Comparison of ENCODE assay signal across 1 cellular context in genomic region chr6:41318648-41319565, GRCh38.
A peak's percentile ranks its signal among the peaks of the same experiment; 100 is the strongest.
TF ChIP-seq lines count a peak whose summit lies in the region.

No MANE protein-coding gene starts in this region.

TF ChIP-seq in K562, 482 proteins besides CTCF, POLR2A, EP300 and RAD21 (continued from another document and continues in another):
- peak; percentile 87 for TF ChIP-seq DEAF1 (CRISPR knock-in tag; IDR thresholded peaks at IDR 0.05)
- TF ChIP-seq SFPQ (IDR thresholded peaks at IDR 0.05; ENCODE audit: low read depth, low read length), result no peak
- TF ChIP-seq, protein P1, sequence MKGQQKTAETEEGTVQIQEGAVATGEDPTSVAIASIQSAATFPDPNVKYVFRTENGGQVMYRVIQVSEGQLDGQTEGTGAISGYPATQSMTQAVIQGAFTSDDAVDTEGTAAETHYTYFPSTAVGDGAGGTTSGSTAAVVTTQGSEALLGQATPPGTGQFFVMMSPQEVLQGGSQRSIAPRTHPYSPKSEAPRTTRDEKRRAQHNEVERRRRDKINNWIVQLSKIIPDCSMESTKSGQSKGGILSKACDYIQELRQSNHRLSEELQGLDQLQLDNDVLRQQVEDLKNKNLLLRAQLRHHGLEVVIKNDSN (CRISPR knock-in tag; IDR thresholded peaks at IDR 0.05), result 0 out of 2 replicates have a peak, but pooled peaks have one; percentile 14
- peak; percentile 18 for TF ChIP-seq MXD1 (CRISPR knock-in tag; IDR thresholded peaks at IDR 0.05; ENCODE audit: borderline replicate concordance, poor library complexity, severe bottlenecking)
- peak; percentile 34 for TF ChIP-seq HNRNPLL (IDR thresholded peaks at IDR 0.05; ENCODE audit: low read depth, low read length, poor library complexity, severe bottlenecking)
- TF ChIP-seq MAFG (tag; conservative IDR thresholded peaks at IDR 0.05), result peak; percentile 62
- TF ChIP-seq, protein P2, sequence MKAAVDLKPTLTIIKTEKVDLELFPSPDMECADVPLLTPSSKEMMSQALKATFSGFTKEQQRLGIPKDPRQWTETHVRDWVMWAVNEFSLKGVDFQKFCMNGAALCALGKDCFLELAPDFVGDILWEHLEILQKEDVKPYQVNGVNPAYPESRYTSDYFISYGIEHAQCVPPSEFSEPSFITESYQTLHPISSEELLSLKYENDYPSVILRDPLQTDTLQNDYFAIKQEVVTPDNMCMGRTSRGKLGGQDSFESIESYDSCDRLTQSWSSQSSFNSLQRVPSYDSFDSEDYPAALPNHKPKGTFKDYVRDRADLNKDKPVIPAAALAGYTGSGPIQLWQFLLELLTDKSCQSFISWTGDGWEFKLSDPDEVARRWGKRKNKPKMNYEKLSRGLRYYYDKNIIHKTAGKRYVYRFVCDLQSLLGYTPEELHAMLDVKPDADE (conservative IDR thresholded peaks at IDR 0.05; ENCODE audit: control insufficient read depth, low read depth, low read length), result peak; percentile 36; the same call in 1 of the 2 replicates
- TF ChIP-seq ILF3 (IDR thresholded peaks at IDR 0.05; ENCODE audit: borderline replicate concordance), result no peak
- TF ChIP-seq KDM4B (IDR thresholded peaks at IDR 0.05; ENCODE audit: borderline replicate concordance in 2 of 2, low read depth in 1 of 2), result 0 out of 4 replicates have a peak, but pooled peaks of 1 of the 2 experiments have one; percentile 31
- no peak; the same call in 1 of the 2 replicates for TF ChIP-seq MGA (IDR thresholded peaks at IDR 0.05)
- 0 out of 2 replicates have a peak, but pooled peaks have one; percentile 55 for TF ChIP-seq ZNF263 (CRISPR knock-in tag; IDR thresholded peaks at IDR 0.05; ENCODE audit: borderline replicate concordance)
- no peak for TF ChIP-seq HIVEP1 (CRISPR knock-in tag; IDR thresholded peaks at IDR 0.05)
- no peak for TF ChIP-seq GTF2E2 (tag; IDR thresholded peaks at IDR 0.05)
- peak; percentile 85 for TF ChIP-seq XRCC5 (IDR thresholded peaks at IDR 0.05; ENCODE audit: low read depth, low read length)
- TF ChIP-seq PHF8 (IDR thresholded peaks at IDR 0.05; ENCODE audit: borderline replicate concordance, low read length), result peak; percentile 29; the same call in 1 of the 2 replicates
- TF ChIP-seq MCM3 (IDR thresholded peaks at IDR 0.05), result no peak
- TF ChIP-seq, protein P3, sequence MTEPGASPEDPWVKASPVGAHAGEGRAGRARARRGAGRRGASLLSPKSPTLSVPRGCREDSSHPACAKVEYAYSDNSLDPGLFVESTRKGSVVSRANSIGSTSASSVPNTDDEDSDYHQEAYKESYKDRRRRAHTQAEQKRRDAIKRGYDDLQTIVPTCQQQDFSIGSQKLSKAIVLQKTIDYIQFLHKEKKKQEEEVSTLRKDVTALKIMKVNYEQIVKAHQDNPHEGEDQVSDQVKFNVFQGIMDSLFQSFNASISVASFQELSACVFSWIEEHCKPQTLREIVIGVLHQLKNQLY (CRISPR knock-in tag; conservative IDR thresholded peaks at IDR 0.05), result no peak
- peak; percentile 94 for TF ChIP-seq SMC3 (conservative IDR thresholded peaks at IDR 0.05; ENCODE audit: insufficient read depth, low read depth, low read length)
- 0 out of 2 replicates have a peak, but pooled peaks have one; percentile 6 for TF ChIP-seq MTA2 (IDR thresholded peaks at IDR 0.05; ENCODE audit: low read depth)
- peak in 1 of 2 experiments; percentile 20; a peak in 1 of 4 replicates for TF ChIP-seq TRIM24 (IDR thresholded peaks at IDR 0.05)
- TF ChIP-seq RBM34 (IDR thresholded peaks at IDR 0.05; ENCODE audit: borderline replicate concordance, insufficient read depth, low read length), result no peak
- TF ChIP-seq MLLT1 (IDR thresholded peaks at IDR 0.05), result 0 out of 4 replicates have a peak, but pooled peaks of 1 of the 2 experiments have one; percentile 50
- 0 out of 4 replicates have a peak, but pooled peaks have one; percentile 35 to 50 for TF ChIP-seq MNT (conservative IDR thresholded peaks at IDR 0.05)
- 0 out of 2 replicates have a peak, but pooled peaks have one; percentile 33 for TF ChIP-seq ZNF668 (CRISPR knock-in tag; IDR thresholded peaks at IDR 0.05)
- TF ChIP-seq MTF1 (CRISPR knock-in tag; IDR thresholded peaks at IDR 0.05; ENCODE audit: borderline replicate concordance), result no peak
- peak; percentile 72 for TF ChIP-seq KLF16 (IDR thresholded peaks at IDR 0.05)
- TF ChIP-seq FOXK1 (CRISPR knock-in tag; IDR thresholded peaks at IDR 0.05; ENCODE audit: borderline replicate concordance), result no peak
- TF ChIP-seq CXXC5 (CRISPR knock-in tag; IDR thresholded peaks at IDR 0.05), result peak; percentile 75
- TF ChIP-seq KLF1 (tag; IDR thresholded peaks at IDR 0.05), result no peak
- TF ChIP-seq RB1 (IDR thresholded peaks at IDR 0.05; ENCODE audit: low read depth), result peak; percentile 84
- TF ChIP-seq BRCA1 (IDR thresholded peaks at IDR 0.05), result no peak
- no peak for TF ChIP-seq BRCA1 (CRISPR knock-in tag; IDR thresholded peaks at IDR 0.05)
- TF ChIP-seq, protein P4, sequence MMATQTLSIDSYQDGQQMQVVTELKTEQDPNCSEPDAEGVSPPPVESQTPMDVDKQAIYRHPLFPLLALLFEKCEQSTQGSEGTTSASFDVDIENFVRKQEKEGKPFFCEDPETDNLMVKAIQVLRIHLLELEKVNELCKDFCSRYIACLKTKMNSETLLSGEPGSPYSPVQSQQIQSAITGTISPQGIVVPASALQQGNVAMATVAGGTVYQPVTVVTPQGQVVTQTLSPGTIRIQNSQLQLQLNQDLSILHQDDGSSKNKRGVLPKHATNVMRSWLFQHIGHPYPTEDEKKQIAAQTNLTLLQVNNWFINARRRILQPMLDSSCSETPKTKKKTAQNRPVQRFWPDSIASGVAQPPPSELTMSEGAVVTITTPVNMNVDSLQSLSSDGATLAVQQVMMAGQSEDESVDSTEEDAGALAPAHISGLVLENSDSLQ (IDR thresholded peaks at IDR 0.05), result peak; percentile 94
- TF ChIP-seq ZNF830 (CRISPR knock-in tag; IDR thresholded peaks at IDR 0.05), result no peak
